In genomic region chr10:89700914-89701237, GRCh38 we compare ENCODE assay signal across 8 cellular contexts. TPM values are rescaled to one million over a fixed set of nuclear protein-coding genes. Genes with fewer than 3 reads are reported as not detected.
DNase-seq lines count a peak whose midpoint lies in the region; ATAC-seq and TF ChIP-seq lines count a peak whose summit lies in the region.

No MANE protein-coding gene starts in this region.

- peak overlapping the region; percentile 90 for H3K4me3 Mint-ChIP-seq in activated naive CD4-positive, alpha-beta T cell treated with anti-CD3 and anti-CD28 coated beads for 36 hours
- H3K4me3 Mint-ChIP-seq in brain (peak overlapping the region; percentile 98 to 100 (median 99)), memory B cell (peak overlapping the region; percentile 98)

- no peaks in the 10 kb centered on the region for H3K36me3 ChIP-seq in transverse colon

- H3K4me1 ChIP-seq in transverse colon: peaks cover 5 to 28% (median 9%) of the 10 kb centered on the region in 4 donors

- in situ Hi-C loops in transverse colon (cut with MboI; ENCODE audit: low pct_ligation_motif_present in 1 of 4, low pct_unique_long_range_greater_than_20kb in 1 of 4, low sequenced_read_pairs in 3 of 4): no loop called here

- no peaks in the 10 kb centered on the region for H3K9me3 Mint-ChIP-seq in activated naive CD4-positive, alpha-beta T cell treated with anti-CD3 and anti-CD28 coated beads for 36 hours
- H3K9me3 Mint-ChIP-seq in brain (peaks cover 0 to 4% (median 0%) of the 10 kb centered on the region in 5 experiments), memory B cell (no peaks in the 10 kb centered on the region)

- no peak for DNase-seq in activated naive CD4-positive, alpha-beta T cell treated with anti-CD3 and anti-CD28 coated beads for 36 hours
- DNase-seq in activated naive CD4-positive, alpha-beta T cell treated with anti-CD3 and anti-CD28 coated beads, Interleukin-2, amount 50 U/mL, for 16 hours: no peak
- DNase-seq in memory B cell (ENCODE audit: low spot score in 2 of 2) (no peak), transverse colon (no peak), NCI-H2196 (lab: John Stamatoyannopoulos, UW; ENCODE audit: unreplicated experiment) (no peak), NCI-H1694 (lab: John Stamatoyannopoulos, UW) (no peak)

- H3K27me3 Mint-ChIP-seq in activated naive CD4-positive, alpha-beta T cell treated with anti-CD3 and anti-CD28 coated beads for 36 hours (ENCODE audit: low read depth): no peaks in the 10 kb centered on the region
- H3K27me3 Mint-ChIP-seq in brain (peaks cover 8% of the 10 kb centered on the region), memory B cell (no peaks in the 10 kb centered on the region)

- no peaks in the 10 kb centered on the region for H3K9me3 ChIP-seq in transverse colon

- no peaks in the 10 kb centered on the region for H3K27me3 ChIP-seq in transverse colon

- peak overlapping the region; percentile 29 to 71 (median 52) for H3K4me3 ChIP-seq in transverse colon

- intact Hi-C loops in activated naive CD4-positive, alpha-beta T cell treated with anti-CD3 and anti-CD28 coated beads for 36 hours (cut with micrococcal nuclease): loop anchor here (1.0 to 2.0 kb wide), 9 partner anchors 57 to 1170 kb away; partner anchors contain the start of genes FAS, LIPA and RPP30
- intact Hi-C loops in transverse colon (cut with DNase I; ENCODE audit: low total_unique reads): loop anchor here (5.0 kb wide), 1 partner anchor 59 kb away; no protein-coding TSS in a partner anchor

- no peak for TF ChIP-seq EP300 in transverse colon (IDR thresholded peaks at IDR 0.05; ENCODE audit: low read depth)

- CTCF ChIA-PET in activated naive CD4-positive, alpha-beta T cell treated with anti-CD3 and anti-CD28 coated beads for 36 hours (lab: Charles Lee): interaction anchor here (0.8 to 1.5 kb wide), 2 partner anchors 13 to 284 kb away, joined by 3 read pairs; no protein-coding TSS in a partner anchor

- no peak for TF ChIP-seq CTCF in brain (conservative IDR thresholded peaks at IDR 0.05)
- no peak for TF ChIP-seq CTCF in transverse colon (IDR thresholded peaks at IDR 0.05)

- H3K27ac ChIP-seq in transverse colon: peak overlapping the region; percentile 80 to 87 (median 84)

- WGBS in transverse colon (ENCODE audit: low coverage in 1 of 2), 2 donors: 0% methylated on average over 7 of the region's 7 CpGs

- TF ChIP-seq POLR2A in transverse colon (IDR thresholded peaks at IDR 0.05): no peak

- peaks cover 12% of the 10 kb centered on the region for H3K36me3 Mint-ChIP-seq in activated naive CD4-positive, alpha-beta T cell treated with anti-CD3 and anti-CD28 coated beads for 36 hours (ENCODE audit: low read depth)
- H3K36me3 Mint-ChIP-seq in brain (no peaks in the 10 kb centered on the region), memory B cell (no peaks in the 10 kb centered on the region)

- ATAC-seq in memory B cell (ENCODE audit: low read depth) (no peak), HG02610 (IDR thresholded peaks at IDR 0.05; ENCODE audit: unreplicated experiment) (no peak)

- H3K4me1 Mint-ChIP-seq in activated naive CD4-positive, alpha-beta T cell treated with anti-CD3 and anti-CD28 coated beads for 36 hours (ENCODE audit: low read depth): peaks cover 28% of the 10 kb centered on the region
- peaks cover 63% of the 10 kb centered on the region for H3K4me1 Mint-ChIP-seq in brain
- peaks cover 13% of the 10 kb centered on the region for H3K4me1 Mint-ChIP-seq in memory B cell

- H3K27ac Mint-ChIP-seq in activated naive CD4-positive, alpha-beta T cell treated with anti-CD3 and anti-CD28 coated beads for 36 hours: peak overlapping the region; percentile 97
- peak overlapping the region; percentile 98 to 99 (median 98) for H3K27ac Mint-ChIP-seq in brain
- peak overlapping the region; percentile 98 for H3K27ac Mint-ChIP-seq in memory B cell

RNA-seq across cellular contexts. Expression of gene KIF20B, which starts 0.5 kb away (rescaled TPM):
- total RNA-seq in activated naive CD4-positive, alpha-beta T cell treated with anti-CD3 and anti-CD28 coated beads for 36 hours: 10 to 100 TPM; 67.2 to 70.3 TPM
- polyA plus RNA-seq in brain (ENCODE audit: insufficient read depth, low read depth, low replicate concordance): 0.71 TPM
- 1 to 10 TPM in 3 of 4 donors, under 1 TPM in 1; 0.37 to 3.3 (median 2.5) TPM for total RNA-seq in transverse colon

RNA-seq across cellular contexts. Expression of gene PANK1, which starts 55.8 kb away (rescaled TPM):
- total RNA-seq in activated naive CD4-positive, alpha-beta T cell treated with anti-CD3 and anti-CD28 coated beads for 36 hours: 1 to 10 TPM; 1.6 to 2.2 TPM
- 4.6 TPM for polyA plus RNA-seq in brain (ENCODE audit: insufficient read depth, low read depth, low replicate concordance)
- total RNA-seq in transverse colon: 10 to 100 TPM in 3 of 4 donors, 1 to 10 TPM in 1; 4.6 to 51.6 (median 36.1) TPM

Comparison
In these comparisons a context has a peak if more than half of its experiments do, and no peak if none do; other contexts are left out.
1. RNA of gene KIF20B, which starts 0.5 kb away (total RNA-seq): 67.2 to 70.3 TPM in activated naive CD4-positive, alpha-beta T cell treated with anti-CD3 and anti-CD28 coated beads for 36 hours; 0.37 to 3.3 TPM in transverse colon; every median in the first group is over 10 times any median in the second.
2. Peak in every context shown above with its lines, with median percentiles within 50 percentile points of each other: H3K27ac Mint-ChIP-seq and H3K4me3 Mint-ChIP-seq.